Comparison of ENCODE assay signal across 8 cellular contexts in the genomic region with DNA sequence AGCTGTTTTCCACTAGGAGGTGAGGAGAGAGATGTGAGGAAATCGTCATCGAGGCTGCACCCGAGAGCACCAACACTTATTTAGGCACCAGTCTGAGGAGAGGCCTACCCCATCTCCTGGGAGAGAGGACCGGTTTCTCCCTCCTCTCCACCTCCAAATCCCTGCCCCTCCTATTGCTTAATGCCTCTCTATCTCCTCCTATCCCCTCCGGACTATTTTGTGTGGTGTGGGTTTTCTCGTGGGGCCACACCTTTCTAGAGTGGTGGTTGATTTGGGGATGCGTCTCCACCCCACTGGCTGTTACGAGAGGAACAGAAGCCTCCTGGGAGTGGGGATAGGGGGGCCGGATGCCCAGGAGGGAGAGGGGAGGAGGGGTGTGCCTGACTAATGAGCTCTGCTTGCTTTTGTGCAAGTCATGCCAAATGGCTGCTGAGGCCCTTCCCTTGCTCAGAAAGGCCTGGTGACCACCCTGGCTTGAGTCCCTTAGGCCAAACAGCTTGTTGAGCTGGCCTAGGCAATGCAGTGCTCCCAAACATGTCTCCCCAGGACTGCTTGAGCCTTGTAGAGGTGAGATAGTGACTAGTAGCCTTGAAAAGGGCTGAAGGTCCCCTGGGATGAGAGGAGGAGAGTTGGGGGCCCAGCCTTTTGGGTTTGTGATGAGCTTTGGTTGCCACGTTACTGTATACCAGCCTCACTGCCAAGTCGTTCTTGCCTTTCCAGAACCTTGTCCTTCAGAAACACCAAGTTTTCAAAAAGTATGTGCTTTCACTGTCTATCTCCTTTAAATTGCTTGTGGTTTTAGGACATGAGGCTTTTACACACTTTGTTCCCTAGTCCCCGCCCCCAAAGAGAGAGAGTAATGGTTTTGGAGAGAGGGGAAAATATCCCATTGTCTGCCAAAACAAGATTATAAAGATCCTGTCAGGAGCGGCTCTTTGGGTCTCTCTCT. TPM values are rescaled to one million over a fixed set of nuclear protein-coding genes. Genes with fewer than 3 reads are reported as not detected.
DNase-seq lines count a peak whose midpoint lies in the region; ATAC-seq and TF ChIP-seq lines count a peak whose summit lies in the region.

No MANE protein-coding gene starts in this region.

- no peak for TF ChIP-seq CTCF in activated CD8-positive, alpha-beta T cell treated with anti-CD3 and anti-CD28 coated beads for 36 hours (IDR thresholded peaks at IDR 0.05)

- H3K79me1 ChIP-seq in mesendoderm (ENCODE audit: low read length): no peaks in the 10 kb centered on the region

- peak overlapping the region; percentile 86 to 98 (median 90) for H3K27ac Mint-ChIP-seq in CD4-positive, CD25-positive, alpha-beta regulatory T cell
- peak overlapping the region; percentile 96 for H3K27ac Mint-ChIP-seq in activated CD8-positive, alpha-beta T cell treated with anti-CD3 and anti-CD28 coated beads for 36 hours

- H3K36me3 Mint-ChIP-seq in CD4-positive, CD25-positive, alpha-beta regulatory T cell: peaks cover 14% of the 10 kb centered on the region
- peaks cover 50% of the 10 kb centered on the region for H3K36me3 Mint-ChIP-seq in activated CD8-positive, alpha-beta T cell treated with anti-CD3 and anti-CD28 coated beads for 36 hours (ENCODE audit: low read depth)

- peaks cover 14 to 53% (median 30%) of the 10 kb centered on the region in 4 donors for H3K4me1 Mint-ChIP-seq in CD4-positive, CD25-positive, alpha-beta regulatory T cell
- H3K4me1 Mint-ChIP-seq in activated CD8-positive, alpha-beta T cell treated with anti-CD3 and anti-CD28 coated beads for 36 hours (ENCODE audit: low read depth): peaks cover 25% of the 10 kb centered on the region

- peak overlapping the region; percentile 69 for H2AK5ac ChIP-seq in mesendoderm (ENCODE audit: low read length)

- no peaks in the 10 kb centered on the region for H3K9me3 ChIP-seq in CD4-positive, CD25-positive, alpha-beta regulatory T cell (ENCODE audit: control insufficient read depth in 2 of 2, low read length in 2 of 2)
- H3K9me3 ChIP-seq in effector memory CD4-positive, alpha-beta T cell (ENCODE audit: control insufficient read depth, low read length): no peaks in the 10 kb centered on the region

- DNase-seq in CD4-positive, CD25-positive, alpha-beta regulatory T cell: peak; percentile 37 to 82 (median 51)
- peak; percentile 21 to 59 for DNase-seq in NCI-H446 (lab: John Stamatoyannopoulos, UW)
- DNase-seq in activated CD8-positive, alpha-beta T cell treated with anti-CD3 and anti-CD28 coated beads for 36 hours: peak; percentile 72
- peak; percentile 29 to 53 (median 51) for DNase-seq in effector memory CD4-positive, alpha-beta T cell
- peak; percentile 85 for DNase-seq in mesendoderm
- DNase-seq in stimulated activated naive CD4-positive, alpha-beta T cell (lab: John Stamatoyannopoulos, UW): peak; percentile 5 to 42 (median 27)
- no peak for DNase-seq in NCI-H774 (lab: John Stamatoyannopoulos, UW)

- H2BK5ac ChIP-seq in mesendoderm (ENCODE audit: low read length): peak overlapping the region; percentile 88

- no peak overlapping the region for H4K5ac ChIP-seq in mesendoderm (ENCODE audit: low read length)

- H3K4me2 ChIP-seq in mesendoderm (ENCODE audit: low read length): peak overlapping the region; percentile 74

- peak overlapping the region; percentile 89 for H3K4me3 ChIP-seq in CD4-positive, CD25-positive, alpha-beta regulatory T cell (ENCODE audit: low read depth, low read length)
- peak overlapping the region; percentile 75 for H3K4me3 ChIP-seq in effector memory CD4-positive, alpha-beta T cell (ENCODE audit: insufficient read depth, low read depth, low read length, poor library complexity, severe bottlenecking)
- peak overlapping the region; percentile 84 for H3K4me3 ChIP-seq in mesendoderm (ENCODE audit: low read length)

- CTCF ChIA-PET in activated CD8-positive, alpha-beta T cell treated with anti-CD3 and anti-CD28 coated beads for 36 hours (lab: Charles Lee): interaction anchor here (0.7 to 3.1 kb wide), 7 partner anchors 10 to 339 kb away, joined by 3 to 10 read pairs (median 4); no protein-coding TSS in a partner anchor

- intact Hi-C loops in activated CD8-positive, alpha-beta T cell treated with anti-CD3 and anti-CD28 coated beads for 36 hours (cut with micrococcal nuclease): loop anchor here (2.0 kb wide), 1 partner anchor 28 kb away; no protein-coding TSS in a partner anchor

- peaks cover 4% of the 10 kb centered on the region for H3K36me3 ChIP-seq in CD4-positive, CD25-positive, alpha-beta regulatory T cell (ENCODE audit: control insufficient read depth, insufficient read depth, low read length)
- no peaks in the 10 kb centered on the region for H3K36me3 ChIP-seq in effector memory CD4-positive, alpha-beta T cell (ENCODE audit: control insufficient read depth, insufficient read depth, low read length)
- H3K36me3 ChIP-seq in mesendoderm (ENCODE audit: control insufficient read depth, insufficient read depth, low read length): no peaks in the 10 kb centered on the region

- no peak overlapping the region for H4K8ac ChIP-seq in mesendoderm (ENCODE audit: low read depth, low read length)

- no peaks in the 10 kb centered on the region for H3K27me3 ChIP-seq in CD4-positive, CD25-positive, alpha-beta regulatory T cell (ENCODE audit: control insufficient read depth, insufficient read depth, low read length)
- no peaks in the 10 kb centered on the region for H3K27me3 ChIP-seq in effector memory CD4-positive, alpha-beta T cell (replicated peaks; ENCODE audit: control insufficient read depth, insufficient read depth, low read length, poor library complexity, severe bottlenecking)
- H3K27me3 ChIP-seq in mesendoderm (ENCODE audit: insufficient read depth, low read length, poor library complexity): no peaks in the 10 kb centered on the region

- peak overlapping the region; percentile 95 to 98 (median 98) for H3K4me3 Mint-ChIP-seq in CD4-positive, CD25-positive, alpha-beta regulatory T cell
- peak overlapping the region; percentile 95 for H3K4me3 Mint-ChIP-seq in activated CD8-positive, alpha-beta T cell treated with anti-CD3 and anti-CD28 coated beads for 36 hours

- peak; percentile 49 to 59 for ATAC-seq in CD4-positive, CD25-positive, alpha-beta regulatory T cell (ENCODE audit: low read depth in 2 of 2)
- peak; percentile 38 for ATAC-seq in GM21576 (IDR thresholded peaks at IDR 0.05; ENCODE audit: unreplicated experiment)
- ATAC-seq in activated CD8-positive, alpha-beta T cell treated with anti-CD3 and anti-CD28 coated beads for 36 hours: peak; percentile 40

- H3K79me2 ChIP-seq in mesendoderm (ENCODE audit: control insufficient read depth, insufficient read depth, low read length): peaks cover 52% of the 10 kb centered on the region

- H3K4ac ChIP-seq in mesendoderm (ENCODE audit: low read depth, low read length): peak overlapping the region; percentile 72

- peak overlapping the region; percentile 77 for H3K27ac ChIP-seq in CD4-positive, CD25-positive, alpha-beta regulatory T cell (ENCODE audit: insufficient read depth, low read length, poor library complexity, severe bottlenecking)
- H3K27ac ChIP-seq in effector memory CD4-positive, alpha-beta T cell (ENCODE audit: insufficient read depth, low read length, poor library complexity, severe bottlenecking): peak overlapping the region; percentile 87
- H3K27ac ChIP-seq in mesendoderm (ENCODE audit: low read depth, low read length): peak overlapping the region; percentile 84

- peaks cover 28% of the 10 kb centered on the region for H3K4me1 ChIP-seq in CD4-positive, CD25-positive, alpha-beta regulatory T cell (ENCODE audit: control insufficient read depth, insufficient read depth, low read length, poor library complexity, severe bottlenecking)
- peaks cover 9% of the 10 kb centered on the region for H3K4me1 ChIP-seq in effector memory CD4-positive, alpha-beta T cell (ENCODE audit: control insufficient read depth, insufficient read depth, low read length, poor library complexity, severe bottlenecking)
- peaks cover 2% of the 10 kb centered on the region for H3K4me1 ChIP-seq in mesendoderm (ENCODE audit: control insufficient read depth, low read depth, low read length)

- H3K27me3 Mint-ChIP-seq in CD4-positive, CD25-positive, alpha-beta regulatory T cell: no peaks in the 10 kb centered on the region
- H3K27me3 Mint-ChIP-seq in activated CD8-positive, alpha-beta T cell treated with anti-CD3 and anti-CD28 coated beads for 36 hours: no peaks in the 10 kb centered on the region

- H2BK15ac ChIP-seq in mesendoderm (replicated peaks; ENCODE audit: low read depth): no peak overlapping the region

- peak overlapping the region; percentile 96 for H3K56ac ChIP-seq in mesendoderm (ENCODE audit: low read length)

- WGBS in mesendoderm (ENCODE audit: extremely low coverage, insufficient coverage, low lambda C conversion rate): no CpG with 5 or more reads among the region's 13 CpGs

- H3K23ac ChIP-seq in mesendoderm (ENCODE audit: low read length): no peak overlapping the region

- peak overlapping the region; percentile 91 for H3K18ac ChIP-seq in mesendoderm (ENCODE audit: low read length)

- no peak overlapping the region for H2BK120ac ChIP-seq in mesendoderm (ENCODE audit: low read depth, low read length)

- peaks cover 0 to 2% (median 0%) of the 10 kb centered on the region in 7 donors for H3K9me3 Mint-ChIP-seq in CD4-positive, CD25-positive, alpha-beta regulatory T cell
- H3K9me3 Mint-ChIP-seq in activated CD8-positive, alpha-beta T cell treated with anti-CD3 and anti-CD28 coated beads for 36 hours: no peaks in the 10 kb centered on the region

- POLR2A ChIA-PET in activated CD8-positive, alpha-beta T cell treated with anti-CD3 and anti-CD28 coated beads for 36 hours (lab: Charles Lee): interaction anchor here (0.6 to 2.8 kb wide), 8 partner anchors 12 to 196 kb away, joined by 3 to 17 read pairs (median 4); no protein-coding TSS in a partner anchor

- peak overlapping the region; percentile 94 for H3K9ac ChIP-seq in mesendoderm (ENCODE audit: low read length)

RNA-seq across cellular contexts. Expression of a gene that starts 1.2 kb away (rescaled TPM):
- total RNA-seq in CD4-positive, CD25-positive, alpha-beta regulatory T cell: 339 TPM
- polyA plus RNA-seq in CD4-positive, CD25-positive, alpha-beta regulatory T cell: 100 to 1,000 TPM; 382 to 527 (median 469) TPM
- total RNA-seq in activated CD8-positive, alpha-beta T cell treated with anti-CD3 and anti-CD28 coated beads for 36 hours: 100 to 1,000 TPM; 426 to 435 TPM
- 135 TPM for polyA plus RNA-seq in mesendoderm (2013, experiment 1 of 2)
- 137 TPM for polyA plus RNA-seq in mesendoderm (2013, experiment 2 of 2)
